Comparison of ENCODE assay signal across 25 cellular contexts in genomic region chr6:21098134-21098533, GRCh38.
"Had no signal": no experiment of that assay in that cellular context is flagged by ENCODE, and none has a peak within 500 bp of the region (broad histone marks: within the 10 kb centered on the region; RNA-seq: fewer than 3 reads in every experiment).

No MANE protein-coding gene starts in this region.

- ATAC-seq: activated CD8-positive, alpha-beta T cell treated with anti-CD3 and anti-CD28 coated beads for 36 hours; activated naive CD8-positive, alpha-beta T cell treated with anti-CD3 and anti-CD28 coated beads, Interleukin-2, amount 50 U/mL, for 24 hours; activated T-cell treated with anti-CD3 and anti-CD28 coated beads, Interleukin-2, amount 50 U/mL, for 4 hours; activated T-helper 17 cell treated with anti-CD3 and anti-CD28 coated beads, Interleukin-2, amount 50 U/mL, for 72 hours; pancreas; psoas muscle; stimulated activated effector memory CD8-positive, alpha-beta T cell treated with anti-CD3 and anti-CD28 coated beads, Interleukin-12 subunit alpha, Interleukin-12 subunit beta, amount 100 ng/mL, for 72 hours had no signal

- H3K4me3 ChIP-seq: breast epithelium, pancreas, psoas muscle, sigmoid colon, thoracic aorta, upper lobe of left lung had no signal

- H3K27me3 Mint-ChIP-seq: activated CD8-positive, alpha-beta T cell treated with anti-CD3 and anti-CD28 coated beads for 36 hours; activated naive CD8-positive, alpha-beta T cell treated with anti-CD3 and anti-CD28 coated beads, Interleukin-2, amount 50 U/mL, for 24 hours; activated T-helper 17 cell treated with anti-CD3 and anti-CD28 coated beads, Interleukin-2, amount 50 U/mL, for 72 hours; memory B cell; stimulated activated naive CD8-positive, alpha-beta T cell treated with anti-CD3 and anti-CD28 coated beads, Interleukin-15, Interleukin-2, amounts not matched to agents 100 ng/mL and 50 ng/mL, for 24 hours had no signal

- H3K9me3 ChIP-seq: breast epithelium, pancreas, psoas muscle, sigmoid colon, thoracic aorta, upper lobe of left lung had no signal

- H3K27ac Mint-ChIP-seq: activated CD8-positive, alpha-beta T cell treated with anti-CD3 and anti-CD28 coated beads for 36 hours; activated naive CD8-positive, alpha-beta T cell treated with anti-CD3 and anti-CD28 coated beads, Interleukin-2, amount 50 U/mL, for 24 hours; activated T-helper 17 cell treated with anti-CD3 and anti-CD28 coated beads, Interleukin-2, amount 50 U/mL, for 72 hours; memory B cell; stimulated activated effector memory CD8-positive, alpha-beta T cell treated with anti-CD3 and anti-CD28 coated beads, Interleukin-12 subunit alpha, Interleukin-12 subunit beta, amount 100 ng/mL, for 72 hours; stimulated activated naive CD8-positive, alpha-beta T cell treated with anti-CD3 and anti-CD28 coated beads, Interleukin-15, Interleukin-2, amounts not matched to agents 100 ng/mL and 50 ng/mL, for 24 hours had no signal

- H3K9me3 Mint-ChIP-seq: activated CD8-positive, alpha-beta T cell treated with anti-CD3 and anti-CD28 coated beads for 36 hours; activated naive CD8-positive, alpha-beta T cell treated with anti-CD3 and anti-CD28 coated beads, Interleukin-2, amount 50 U/mL, for 24 hours; activated T-cell treated with anti-CD3 and anti-CD28 coated beads, Interleukin-2, amount 50 U/mL, for 4 hours; activated T-helper 17 cell treated with anti-CD3 and anti-CD28 coated beads, Interleukin-2, amount 50 U/mL, for 72 hours; memory B cell; nephron progenitor cell; stimulated activated effector memory CD8-positive, alpha-beta T cell treated with anti-CD3 and anti-CD28 coated beads, Interleukin-12 subunit alpha, Interleukin-12 subunit beta, amount 100 ng/mL, for 72 hours; stimulated activated naive CD8-positive, alpha-beta T cell treated with anti-CD3 and anti-CD28 coated beads, Interleukin-15, Interleukin-2, amounts not matched to agents 100 ng/mL and 50 ng/mL, for 24 hours had no signal

- H3K27me3 ChIP-seq: breast epithelium, pancreas, sigmoid colon, upper lobe of left lung had no signal

- H3K4me3 Mint-ChIP-seq: activated CD8-positive, alpha-beta T cell treated with anti-CD3 and anti-CD28 coated beads for 36 hours; activated naive CD8-positive, alpha-beta T cell treated with anti-CD3 and anti-CD28 coated beads, Interleukin-2, amount 50 U/mL, for 24 hours; activated T-cell treated with anti-CD3 and anti-CD28 coated beads, Interleukin-2, amount 50 U/mL, for 4 hours; activated T-helper 17 cell treated with anti-CD3 and anti-CD28 coated beads, Interleukin-2, amount 50 U/mL, for 72 hours; memory B cell; nephron progenitor cell; stimulated activated effector memory CD8-positive, alpha-beta T cell treated with anti-CD3 and anti-CD28 coated beads, Interleukin-12 subunit alpha, Interleukin-12 subunit beta, amount 100 ng/mL, for 72 hours; stimulated activated naive CD8-positive, alpha-beta T cell treated with anti-CD3 and anti-CD28 coated beads, Interleukin-15, Interleukin-2, amounts not matched to agents 100 ng/mL and 50 ng/mL, for 24 hours had no signal

- H3K27ac ChIP-seq: breast epithelium, epithelial cell of prostate, pancreas, psoas muscle, sigmoid colon, thoracic aorta, upper lobe of left lung had no signal

- DNase-seq: activated CD4-positive, alpha-beta T cell treated with anti-CD3 and anti-CD28 coated beads, Interleukin-2, amount 50 U/mL, for 1 hour; activated CD8-positive, alpha-beta T cell treated with anti-CD3 and anti-CD28 coated beads for 36 hours; activated gamma-delta T cell treated with Interleukin-2 at 50 U/mL for 16 hours; activated naive CD4-positive, alpha-beta T cell treated with anti-CD3 and anti-CD28 coated beads, Interleukin-2, amount 50 U/mL, for 16 hours; activated naive CD8-positive, alpha-beta T cell treated with anti-CD3 and anti-CD28 coated beads, Interleukin-2, amount 50 U/mL, for 24 hours; activated T-cell treated with anti-CD3 and anti-CD28 coated beads, Interleukin-2, amount 50 U/mL, for 4 hours; amygdala; central memory CD4-positive, alpha-beta T cell; islet precursor cell; nephron progenitor cell; nucleus accumbens; pancreas; psoas muscle; sigmoid colon; small intestine; stimulated activated CD4-positive, alpha-beta T cell treated with anti-CD3 and anti-CD28 coated beads, Interleukin-4, amount 100 ng/mL, for 24 hours; T-helper 2 cell; upper lobe of left lung had no signal

- H3K4me1 ChIP-seq: breast epithelium, psoas muscle, sigmoid colon, upper lobe of left lung had no signal

- H3K36me3 ChIP-seq: breast epithelium, pancreas, sigmoid colon, thoracic aorta, upper lobe of left lung had no signal

- H3K36me3 Mint-ChIP-seq: stimulated activated effector memory CD8-positive, alpha-beta T cell treated with anti-CD3 and anti-CD28 coated beads, Interleukin-12 subunit alpha, Interleukin-12 subunit beta, amount 100 ng/mL, for 72 hours had no signal
